In the genomic region with DNA sequence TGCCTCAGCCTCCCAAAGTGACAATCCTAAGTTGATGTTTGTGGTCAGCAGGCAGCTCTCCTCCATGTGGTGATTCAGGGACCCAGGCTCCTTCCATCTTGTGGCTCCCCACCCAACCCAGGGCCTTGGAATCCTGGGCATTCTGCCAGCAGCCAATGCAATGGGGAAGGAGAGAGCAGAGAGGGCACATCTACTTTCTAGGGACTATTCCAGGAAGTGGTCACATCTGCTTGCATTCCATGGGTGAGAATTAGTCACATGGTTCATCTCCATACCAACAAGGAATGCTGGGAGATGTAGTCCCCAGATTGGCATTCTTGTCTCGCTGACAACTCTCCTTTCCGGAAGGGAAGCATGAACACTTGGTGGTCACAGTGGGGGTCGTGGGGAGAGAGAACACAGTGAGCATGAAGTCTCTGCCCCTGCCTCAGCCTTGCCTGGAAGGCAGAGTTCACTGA, we compare ENCODE assay signal across 11 cellular contexts. TPM values are rescaled to one million over a fixed set of nuclear protein-coding genes. Genes with fewer than 3 reads are reported as not detected.
DNase-seq lines count a peak whose midpoint lies in the region; ATAC-seq and TF ChIP-seq lines count a peak whose summit lies in the region.
"Had no signal": no experiment of that assay in that cellular context is flagged by ENCODE, and none has a peak within 500 bp of the region (broad histone marks: within the 10 kb centered on the region; RNA-seq: fewer than 3 reads in every experiment).

No MANE protein-coding gene starts in this region.

- no peak for ATAC-seq in GM21528 (IDR thresholded peaks at IDR 0.05; ENCODE audit: low FRiP score, unreplicated experiment)
- no peak for ATAC-seq in HG03432 (IDR thresholded peaks at IDR 0.05; ENCODE audit: unreplicated experiment)

- H3K4me1 Mint-ChIP-seq in type B pancreatic cell (ENCODE audit: unreplicated experiment) = no peaks in the 10 kb centered on the region

- no peak overlapping the region for H3K4me3 Mint-ChIP-seq in type B pancreatic cell
- H3K4me3 Mint-ChIP-seq: memory B cell; T-helper 2 cell treated with Interferon-gamma antibody and Interleukin-4, amounts not matched to agents 5 μg/mL and 100 μg/mL, for 36 hours had no signal

- peaks cover 14% of the 10 kb centered on the region for H3K27me3 Mint-ChIP-seq in type B pancreatic cell

- no peak overlapping the region for H3K27ac Mint-ChIP-seq in type B pancreatic cell
- H3K27ac Mint-ChIP-seq: memory B cell; T-helper 2 cell treated with Interferon-gamma antibody and Interleukin-4, amounts not matched to agents 5 μg/mL and 100 μg/mL, for 36 hours had no signal

- no peaks in the 10 kb centered on the region for H3K9me3 Mint-ChIP-seq in type B pancreatic cell
- H3K9me3 Mint-ChIP-seq: memory B cell had no signal

- no peaks in the 10 kb centered on the region for H3K36me3 Mint-ChIP-seq in type B pancreatic cell
- H3K36me3 Mint-ChIP-seq: brain, memory B cell had no signal

- no peak for TF ChIP-seq CTCF in type B pancreatic cell (conservative IDR thresholded peaks at IDR 0.05)

- DNase-seq in D341Med (ENCODE audit: low spot score) (peak; percentile 69), HS-27A (ENCODE audit: low read depth) (peak; percentile 19), RPMI8226 (peak; percentile 39), hepatic stellate cell (ENCODE audit: low spot score) (peak; percentile 19), GM19238 (ENCODE audit: insufficient read length, low spot score) (no peak), type B pancreatic cell (ENCODE audit: extremely low spot score, unreplicated experiment) (no peak)

RNA-seq across cellular contexts. Expression of gene SRRM3, which starts 9.9 kb away (rescaled TPM):
- 4.0 and 8.4 TPM in 2 replicates for total RNA-seq in type B pancreatic cell (ENCODE audit: low replicate concordance)

Comparison
In these comparisons a context has a peak if more than half of its experiments do, and no peak if none do; other contexts are left out.
1. DNase-seq: peak in D341Med (single experiment), HS-27A (single experiment), RPMI8226 (single experiment) and hepatic stellate cell (single experiment); none in GM19238 (single experiment) and type B pancreatic cell (single experiment).